ENCODE assay signal across 2 cellular contexts in the genomic region with DNA sequence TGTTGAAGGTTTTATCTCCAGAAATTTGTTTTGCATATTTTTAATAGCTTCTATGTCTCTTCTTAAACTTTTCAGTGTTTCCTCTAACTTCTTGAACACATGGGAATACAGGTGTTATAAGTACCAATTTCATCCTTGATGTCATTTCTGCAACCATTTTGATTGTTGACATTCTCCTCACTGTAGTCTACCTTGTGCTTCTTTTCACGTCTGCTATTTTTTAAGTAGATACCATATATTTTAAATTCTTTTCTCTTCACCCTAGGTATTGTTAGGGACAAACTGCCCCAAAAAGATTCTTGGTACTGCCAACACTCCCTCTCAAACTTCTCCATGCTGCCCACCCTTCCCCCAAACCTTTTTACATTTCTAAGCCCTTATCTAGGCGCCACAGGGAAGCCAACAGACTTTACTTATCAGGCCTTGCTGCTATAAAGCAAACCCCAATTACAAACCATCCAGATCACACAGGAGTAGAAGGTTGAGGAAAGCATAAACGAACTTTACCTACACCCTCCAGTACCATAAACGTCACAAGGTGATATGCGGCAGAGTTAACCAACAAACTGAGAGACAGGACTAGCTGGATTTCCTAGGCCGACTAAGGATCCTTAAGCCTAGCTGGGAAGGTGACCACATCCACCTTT.
TF ChIP-seq lines count a peak whose summit lies in the region.

No MANE protein-coding gene starts in this region.

TF ChIP-seq in GM23338, 12 proteins besides CTCF, POLR2A, EP300 and RAD21 (continued from another document):
- TF ChIP-seq, protein P1, sequence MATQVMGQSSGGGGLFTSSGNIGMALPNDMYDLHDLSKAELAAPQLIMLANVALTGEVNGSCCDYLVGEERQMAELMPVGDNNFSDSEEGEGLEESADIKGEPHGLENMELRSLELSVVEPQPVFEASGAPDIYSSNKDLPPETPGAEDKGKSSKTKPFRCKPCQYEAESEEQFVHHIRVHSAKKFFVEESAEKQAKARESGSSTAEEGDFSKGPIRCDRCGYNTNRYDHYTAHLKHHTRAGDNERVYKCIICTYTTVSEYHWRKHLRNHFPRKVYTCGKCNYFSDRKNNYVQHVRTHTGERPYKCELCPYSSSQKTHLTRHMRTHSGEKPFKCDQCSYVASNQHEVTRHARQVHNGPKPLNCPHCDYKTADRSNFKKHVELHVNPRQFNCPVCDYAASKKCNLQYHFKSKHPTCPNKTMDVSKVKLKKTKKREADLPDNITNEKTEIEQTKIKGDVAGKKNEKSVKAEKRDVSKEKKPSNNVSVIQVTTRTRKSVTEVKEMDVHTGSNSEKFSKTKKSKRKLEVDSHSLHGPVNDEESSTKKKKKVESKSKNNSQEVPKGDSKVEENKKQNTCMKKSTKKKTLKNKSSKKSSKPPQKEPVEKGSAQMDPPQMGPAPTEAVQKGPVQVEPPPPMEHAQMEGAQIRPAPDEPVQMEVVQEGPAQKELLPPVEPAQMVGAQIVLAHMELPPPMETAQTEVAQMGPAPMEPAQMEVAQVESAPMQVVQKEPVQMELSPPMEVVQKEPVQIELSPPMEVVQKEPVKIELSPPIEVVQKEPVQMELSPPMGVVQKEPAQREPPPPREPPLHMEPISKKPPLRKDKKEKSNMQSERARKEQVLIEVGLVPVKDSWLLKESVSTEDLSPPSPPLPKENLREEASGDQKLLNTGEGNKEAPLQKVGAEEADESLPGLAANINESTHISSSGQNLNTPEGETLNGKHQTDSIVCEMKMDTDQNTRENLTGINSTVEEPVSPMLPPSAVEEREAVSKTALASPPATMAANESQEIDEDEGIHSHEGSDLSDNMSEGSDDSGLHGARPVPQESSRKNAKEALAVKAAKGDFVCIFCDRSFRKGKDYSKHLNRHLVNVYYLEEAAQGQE (IDR thresholded peaks at IDR 0.05; ENCODE audit: unreplicated experiment), result no peak
- TF ChIP-seq EZH2 (IDR thresholded peaks at IDR 0.05; ENCODE audit: low read depth, unreplicated experiment), result no peak
- TF ChIP-seq, protein P2, sequence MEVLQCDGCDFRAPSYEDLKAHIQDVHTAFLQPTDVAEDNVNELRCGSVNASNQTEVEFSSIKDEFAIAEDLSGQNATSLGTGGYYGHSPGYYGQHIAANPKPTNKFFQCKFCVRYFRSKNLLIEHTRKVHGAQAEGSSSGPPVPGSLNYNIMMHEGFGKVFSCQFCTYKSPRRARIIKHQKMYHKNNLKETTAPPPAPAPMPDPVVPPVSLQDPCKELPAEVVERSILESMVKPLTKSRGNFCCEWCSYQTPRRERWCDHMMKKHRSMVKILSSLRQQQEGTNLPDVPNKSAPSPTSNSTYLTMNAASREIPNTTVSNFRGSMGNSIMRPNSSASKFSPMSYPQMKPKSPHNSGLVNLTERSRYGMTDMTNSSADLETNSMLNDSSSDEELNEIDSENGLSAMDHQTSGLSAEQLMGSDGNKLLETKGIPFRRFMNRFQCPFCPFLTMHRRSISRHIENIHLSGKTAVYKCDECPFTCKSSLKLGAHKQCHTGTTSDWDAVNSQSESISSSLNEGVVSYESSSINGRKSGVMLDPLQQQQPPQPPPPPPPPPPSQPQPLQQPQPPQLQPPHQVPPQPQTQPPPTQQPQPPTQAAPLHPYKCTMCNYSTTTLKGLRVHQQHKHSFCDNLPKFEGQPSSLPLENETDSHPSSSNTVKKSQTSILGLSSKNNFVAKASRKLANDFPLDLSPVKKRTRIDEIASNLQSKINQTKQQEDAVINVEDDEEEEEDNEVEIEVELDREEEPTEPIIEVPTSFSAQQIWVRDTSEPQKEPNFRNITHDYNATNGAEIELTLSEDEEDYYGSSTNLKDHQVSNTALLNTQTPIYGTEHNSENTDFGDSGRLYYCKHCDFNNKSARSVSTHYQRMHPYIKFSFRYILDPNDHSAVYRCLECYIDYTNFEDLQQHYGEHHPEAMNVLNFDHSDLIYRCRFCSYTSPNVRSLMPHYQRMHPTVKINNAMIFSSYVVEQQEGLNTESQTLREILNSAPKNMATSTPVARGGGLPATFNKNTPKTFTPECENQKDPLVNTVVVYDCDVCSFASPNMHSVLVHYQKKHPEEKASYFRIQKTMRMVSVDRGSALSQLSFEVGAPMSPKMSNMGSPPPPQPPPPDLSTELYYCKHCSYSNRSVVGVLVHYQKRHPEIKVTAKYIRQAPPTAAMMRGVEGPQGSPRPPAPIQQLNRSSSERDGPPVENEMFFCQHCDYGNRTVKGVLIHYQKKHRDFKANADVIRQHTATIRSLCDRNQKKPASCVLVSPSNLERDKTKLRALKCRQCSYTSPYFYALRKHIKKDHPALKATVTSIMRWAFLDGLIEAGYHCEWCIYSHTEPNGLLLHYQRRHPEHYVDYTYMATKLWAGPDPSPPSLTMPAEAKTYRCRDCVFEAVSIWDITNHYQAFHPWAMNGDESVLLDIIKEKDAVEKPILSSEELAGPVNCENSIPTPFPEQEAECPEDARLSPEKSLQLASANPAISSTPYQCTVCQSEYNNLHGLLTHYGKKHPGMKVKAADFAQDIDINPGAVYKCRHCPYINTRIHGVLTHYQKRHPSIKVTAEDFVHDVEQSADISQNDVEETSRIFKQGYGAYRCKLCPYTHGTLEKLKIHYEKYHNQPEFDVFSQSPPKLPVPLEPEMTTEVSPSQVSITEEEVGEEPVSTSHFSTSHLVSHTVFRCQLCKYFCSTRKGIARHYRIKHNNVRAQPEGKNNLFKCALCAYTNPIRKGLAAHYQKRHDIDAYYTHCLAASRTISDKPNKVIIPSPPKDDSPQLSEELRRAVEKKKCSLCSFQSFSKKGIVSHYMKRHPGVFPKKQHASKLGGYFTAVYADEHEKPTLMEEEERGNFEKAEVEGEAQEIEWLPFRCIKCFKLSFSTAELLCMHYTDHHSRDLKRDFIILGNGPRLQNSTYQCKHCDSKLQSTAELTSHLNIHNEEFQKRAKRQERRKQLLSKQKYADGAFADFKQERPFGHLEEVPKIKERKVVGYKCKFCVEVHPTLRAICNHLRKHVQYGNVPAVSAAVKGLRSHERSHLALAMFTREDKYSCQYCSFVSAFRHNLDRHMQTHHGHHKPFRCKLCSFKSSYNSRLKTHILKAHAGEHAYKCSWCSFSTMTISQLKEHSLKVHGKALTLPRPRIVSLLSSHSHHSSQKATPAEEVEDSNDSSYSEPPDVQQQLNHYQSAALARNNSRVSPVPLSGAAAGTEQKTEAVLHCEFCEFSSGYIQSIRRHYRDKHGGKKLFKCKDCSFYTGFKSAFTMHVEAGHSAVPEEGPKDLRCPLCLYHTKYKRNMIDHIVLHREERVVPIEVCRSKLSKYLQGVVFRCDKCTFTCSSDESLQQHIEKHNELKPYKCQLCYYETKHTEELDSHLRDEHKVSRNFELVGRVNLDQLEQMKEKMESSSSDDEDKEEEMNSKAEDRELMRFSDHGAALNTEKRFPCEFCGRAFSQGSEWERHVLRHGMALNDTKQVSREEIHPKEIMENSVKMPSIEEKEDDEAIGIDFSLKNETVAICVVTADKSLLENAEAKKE (CRISPR knock-in tag; IDR thresholded peaks at IDR 0.05), result no peak
- TF ChIP-seq JUNB (IDR thresholded peaks at IDR 0.05; ENCODE audit: unreplicated experiment), result no peak

TF ChIP-seq in WTC11, 78 proteins besides CTCF, POLR2A, EP300 and RAD21 (continued from another document):
- no peak for TF ChIP-seq SMAD4 (CRISPR knock-in tag; IDR thresholded peaks at IDR 0.05)
- TF ChIP-seq, protein P3, sequence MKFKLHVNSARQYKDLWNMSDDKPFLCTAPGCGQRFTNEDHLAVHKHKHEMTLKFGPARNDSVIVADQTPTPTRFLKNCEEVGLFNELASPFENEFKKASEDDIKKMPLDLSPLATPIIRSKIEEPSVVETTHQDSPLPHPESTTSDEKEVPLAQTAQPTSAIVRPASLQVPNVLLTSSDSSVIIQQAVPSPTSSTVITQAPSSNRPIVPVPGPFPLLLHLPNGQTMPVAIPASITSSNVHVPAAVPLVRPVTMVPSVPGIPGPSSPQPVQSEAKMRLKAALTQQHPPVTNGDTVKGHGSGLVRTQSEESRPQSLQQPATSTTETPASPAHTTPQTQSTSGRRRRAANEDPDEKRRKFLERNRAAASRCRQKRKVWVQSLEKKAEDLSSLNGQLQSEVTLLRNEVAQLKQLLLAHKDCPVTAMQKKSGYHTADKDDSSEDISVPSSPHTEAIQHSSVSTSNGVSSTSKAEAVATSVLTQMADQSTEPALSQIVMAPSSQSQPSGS (CRISPR knock-in tag; IDR thresholded peaks at IDR 0.05; ENCODE audit: borderline replicate concordance, low read depth), result no peak
- TF ChIP-seq, protein P4, sequence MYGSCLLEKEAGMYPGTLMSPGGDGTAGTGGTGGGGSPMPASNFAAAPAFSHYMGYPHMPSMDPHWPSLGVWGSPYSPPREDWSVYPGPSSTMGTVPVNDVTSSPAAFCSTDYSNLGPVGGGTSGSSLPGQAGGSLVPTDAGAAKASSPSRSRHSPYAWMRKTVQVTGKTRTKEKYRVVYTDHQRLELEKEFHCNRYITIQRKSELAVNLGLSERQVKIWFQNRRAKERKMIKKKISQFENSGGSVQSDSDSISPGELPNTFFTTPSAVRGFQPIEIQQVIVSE (CRISPR knock-in tag; IDR thresholded peaks at IDR 0.05; ENCODE audit: borderline replicate concordance), result no peak
TF ChIP-seq in WTC11: peak in this region for 0.
